8 cellular contexts compared by ENCODE assay signal in genomic region chr14:28754209-28754985, GRCh38. TPM values are rescaled to one million over a fixed set of nuclear protein-coding genes. Genes with fewer than 3 reads are reported as not detected.
A peak's percentile ranks its signal among the peaks of the same experiment; 100 is the strongest.
DNase-seq lines count a peak whose midpoint lies in the region; TF ChIP-seq lines count a peak whose summit lies in the region.

No MANE protein-coding gene starts in this region.

- POLR2A ChIA-PET in SK-N-SH (lab: Yijun Ruan, JAX): no interaction called here

- H3K4me1 ChIP-seq in KMS-11 (ENCODE audit: low read depth, poor library complexity, severe bottlenecking): no peaks in the 10 kb centered on the region
- H3K4me1 ChIP-seq in SK-N-SH (ENCODE audit: control insufficient read depth in 1 of 2, insufficient read depth in 2 of 2, low read depth in 1 of 2, low read length in 1 of 2): no peaks in the 10 kb centered on the region; a peak in 1 of 4 replicates
- no peaks in the 10 kb centered on the region for H3K4me1 ChIP-seq in thyroid gland

- TF ChIP-seq RAD21 in SK-N-SH (IDR thresholded peaks at IDR 0.05; ENCODE audit: low read length): peak; percentile 77

- H3K4me3 ChIP-seq in KMS-11 (IDR thresholded peaks at IDR 0.05; ENCODE audit: insufficient read depth, low read depth, low read length) (no peak overlapping the region), SK-N-SH (ENCODE audit: low read depth in 2 of 2, low read length in 1 of 2) (peak overlapping the region in 1 of 2 experiments; percentile 33; a peak in 1 of 4 replicates), thyroid gland (replicated peaks in 1 of 3) (no peak overlapping the region)

- H3K79me2 ChIP-seq in KMS-11 (ENCODE audit: insufficient read depth, low read depth) (no peaks in the 10 kb centered on the region), SK-N-SH (ENCODE audit: insufficient read depth) (no peaks in the 10 kb centered on the region)

- H3F3A ChIP-seq in SK-N-SH (replicated peaks; ENCODE audit: insufficient read depth): peaks cover 4% of the 10 kb centered on the region

- 4% methylated on average over 9 of the region's 9 CpGs for WGBS in SK-N-SH (ENCODE audit: low lambda C conversion rate)
- WGBS in thyroid gland, 2 donors: 12% methylated on average over 9 of the region's 9 CpGs

- H3K27ac Mint-ChIP-seq in T-helper 2 cell treated with Interferon-gamma antibody and Interleukin-4, amounts not matched to agents 5 μg/mL and 100 μg/mL, for 36 hours: no peak overlapping the region

- H3K4me1 Mint-ChIP-seq in T-helper 2 cell treated with Interferon-gamma antibody and Interleukin-4, amounts not matched to agents 5 μg/mL and 100 μg/mL, for 36 hours (ENCODE audit: low read depth): no peaks in the 10 kb centered on the region

- H3K9me3 ChIP-seq in SK-N-SH (no peaks in the 10 kb centered on the region), thyroid gland (no peaks in the 10 kb centered on the region)

- H2AFZ ChIP-seq in KMS-11 (ENCODE audit: low read depth) (no peak overlapping the region), SK-N-SH (ENCODE audit: low read depth) (no peak overlapping the region)

- no peaks in the 10 kb centered on the region for H3K36me3 Mint-ChIP-seq in T-helper 2 cell treated with Interferon-gamma antibody and Interleukin-4, amounts not matched to agents 5 μg/mL and 100 μg/mL, for 36 hours (ENCODE audit: low read depth)

- H3K27me3 ChIP-seq in KMS-11 (ENCODE audit: insufficient read depth, low read depth) (no peaks in the 10 kb centered on the region), SK-N-SH (ENCODE audit: insufficient read depth) (peaks cover 55% of the 10 kb centered on the region), thyroid gland (peaks cover 26% of the 10 kb centered on the region)

- intact Hi-C loops in thyroid gland (cut with DNase I): loop anchor here (10.0 kb wide), 1 partner anchor 780 kb away; no protein-coding TSS in a partner anchor

- CTCF ChIA-PET in SK-N-SH (lab: Yijun Ruan, JAX): interaction anchor here (0.6 to 1.7 kb wide), 14 partner anchors 8 to 1689 kb away, joined by 3 to 5 read pairs (median 3); no protein-coding TSS in a partner anchor

- H3K4me2 ChIP-seq in KMS-11 (no peak overlapping the region), SK-N-SH (no peak overlapping the region)

- TF ChIP-seq CTCF in KMS-11 (conservative IDR thresholded peaks at IDR 0.05; ENCODE audit: low read depth, low read length) (peak; percentile 75), SK-N-SH (IDR thresholded peaks at IDR 0.05) (peak; percentile 93), thyroid gland (IDR thresholded peaks at IDR 0.05) (peak in 5 of 6 experiments; percentile 25 to 70 (median 57))

- H3K4me3 Mint-ChIP-seq in T-helper 2 cell treated with Interferon-gamma antibody and Interleukin-4, amounts not matched to agents 5 μg/mL and 100 μg/mL, for 36 hours: no peak overlapping the region

- DNase-seq in SKM-1 (lab: John Stamatoyannopoulos, UW; ENCODE audit: unreplicated experiment) (peak; percentile 3), SKM-1 treated with dmso at 0.1 percent for 144 hours (lab: John Stamatoyannopoulos, UW; ENCODE audit: unreplicated experiment) (no peak), SK-N-SH (peak; percentile 58), globus pallidus (ENCODE audit: low spot score) (peak; percentile 65), thyroid gland (peak; percentile 36 to 42)
- no peak for DNase-seq in activated CD4-positive, alpha-beta T cell treated with anti-CD3 and anti-CD28 coated beads, Interleukin-2, amount 50 U/mL, for 48 hours
- no peak for DNase-seq in T-helper 2 cell treated with Interferon-gamma antibody and Interleukin-4, amounts not matched to agents 5 μg/mL and 100 μg/mL, for 36 hours (ENCODE audit: low spot score)

- H3K9me2 ChIP-seq in SK-N-SH: no peaks in the 10 kb centered on the region

- no peaks in the 10 kb centered on the region for H3K9me3 Mint-ChIP-seq in T-helper 2 cell treated with Interferon-gamma antibody and Interleukin-4, amounts not matched to agents 5 μg/mL and 100 μg/mL, for 36 hours

- H3K27me3 Mint-ChIP-seq in T-helper 2 cell treated with Interferon-gamma antibody and Interleukin-4, amounts not matched to agents 5 μg/mL and 100 μg/mL, for 36 hours (ENCODE audit: low read depth): peaks cover 42% of the 10 kb centered on the region

- H3K27ac ChIP-seq in KMS-11 (no peak overlapping the region), SK-N-SH (ENCODE audit: low read depth in 2 of 2, low read length in 1 of 2) (no peak overlapping the region), thyroid gland (no peak overlapping the region)

- H4K20me1 ChIP-seq in KMS-11 (ENCODE audit: insufficient read depth) (no peaks in the 10 kb centered on the region), SK-N-SH (ENCODE audit: insufficient read depth) (no peaks in the 10 kb centered on the region)

- H3K36me3 ChIP-seq in KMS-11 (ENCODE audit: insufficient read depth): no peaks in the 10 kb centered on the region
- H3K36me3 ChIP-seq in SK-N-SH (replicated peaks in 1 of 2; ENCODE audit: control insufficient read depth in 1 of 2, insufficient read depth in 2 of 2, low read length in 1 of 2): no peaks in the 10 kb centered on the region
- no peaks in the 10 kb centered on the region for H3K36me3 ChIP-seq in thyroid gland

- H3K9ac ChIP-seq in KMS-11 (no peak overlapping the region), SK-N-SH (no peak overlapping the region)

- TF ChIP-seq POLR2A in thyroid gland (IDR thresholded peaks at IDR 0.05): no peak

- no peak for TF ChIP-seq EP300 in SK-N-SH (IDR thresholded peaks at IDR 0.05; ENCODE audit: borderline replicate concordance in 1 of 2, low read depth in 1 of 2, low read length in 1 of 2)

TF ChIP-seq in SK-N-SH, 30 proteins besides CTCF, POLR2A, EP300 and RAD21:
- TF ChIP-seq SMC3 (IDR thresholded peaks at IDR 0.05; ENCODE audit: low read depth, low read length): peak; percentile 42
- TF ChIP-seq POLR2AphosphoS5 (IDR thresholded peaks at IDR 0.05; ENCODE audit: low read depth, low read length): no peak
TF ChIP-seq in SK-N-SH: peak in this region for 1.

RNA-seq across cellular contexts. Expression of gene FOXG1, which starts 12.2 kb away (rescaled TPM):
- polyA plus RNA-seq in SK-N-SH (2012; rRNA removed): not detected in 2 replicates
- not detected in 2 replicates for polyA plus RNA-seq in SK-N-SH (2012; cell fraction: cytosol; rRNA removed)
- not detected in 2 replicates for polyA plus RNA-seq in SK-N-SH (2012; cell fraction: nucleus; rRNA removed)
- total RNA-seq in thyroid gland: under 1 TPM in 2 of 4 donors, not detected in 2; 0.11 to 0.13 TPM

Comparison
In these comparisons a context has a peak if more than half of its experiments do, and no peak if none do; other contexts are left out.
1. DNase-seq: peak in SKM-1 (single experiment), SK-N-SH (single experiment), globus pallidus (single experiment) and thyroid gland (2 of 2); none in SKM-1 treated with dmso at 0.1 percent for 144 hours (single experiment), activated CD4-positive, alpha-beta T cell treated with anti-CD3 and anti-CD28 coated beads, Interleukin-2, amount 50 U/mL, for 48 hours (0 of 2) and T-helper 2 cell treated with Interferon-gamma antibody and Interleukin-4, amounts not matched to agents 5 μg/mL and 100 μg/mL, for 36 hours (single experiment).
2. Peak in every context shown above with its lines, with median percentiles within 50 percentile points of each other: CTCF ChIP-seq.